ENCODE assay signal across 9 cellular contexts in the genomic region with DNA sequence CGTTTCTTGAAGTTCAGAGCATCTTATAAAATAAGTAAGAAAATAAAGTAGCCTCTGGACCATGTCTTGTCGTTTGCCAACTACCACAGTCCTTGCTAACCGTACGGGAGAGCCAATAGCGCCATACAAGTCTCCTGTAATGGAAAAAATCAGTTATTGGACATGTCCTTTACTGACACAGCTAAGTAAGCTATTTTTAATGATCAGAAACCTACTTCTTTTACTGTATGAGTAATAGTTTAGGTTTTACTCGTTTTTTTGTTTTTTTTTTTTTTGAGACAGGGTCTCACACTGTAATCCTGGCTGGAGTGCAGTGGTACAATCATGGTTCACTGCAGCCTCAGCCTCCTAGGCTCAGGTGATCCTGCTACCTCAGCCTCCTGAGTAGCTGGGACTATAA. TPM values are rescaled to one million over a fixed set of nuclear protein-coding genes. Genes with fewer than 3 reads are reported as not detected.
DNase-seq lines count a peak whose midpoint lies in the region; ATAC-seq and TF ChIP-seq lines count a peak whose summit lies in the region.
"Had no signal": no experiment of that assay in that cellular context is flagged by ENCODE, and none has a peak within 500 bp of the region (broad histone marks: within the 10 kb centered on the region; RNA-seq: fewer than 3 reads in every experiment).

No MANE protein-coding gene starts in this region.

- H3K9me3 ChIP-seq in heart right ventricle = no peaks in the 10 kb centered on the region
- no peaks in the 10 kb centered on the region for H3K9me3 ChIP-seq in thoracic aorta

- H3K27ac ChIP-seq in heart right ventricle = peak overlapping the region; percentile 52 to 85 (median 72)
- peak overlapping the region; percentile 64 to 72 for H3K27ac ChIP-seq in thoracic aorta

- no peak overlapping the region for H3K4me3 ChIP-seq in heart right ventricle
- peak overlapping the region; percentile 1 for H3K4me3 ChIP-seq in thoracic aorta

- POLR2A ChIA-PET in WTC11 (lab: Charles Lee) = no interaction called here

- peak; percentile 27 for ATAC-seq in GM21381 (IDR thresholded peaks at IDR 0.05; ENCODE audit: unreplicated experiment)
- peak; percentile 35 for ATAC-seq in HG03196 (IDR thresholded peaks at IDR 0.05; ENCODE audit: unreplicated experiment)
- peak in 5 of 8 donors; percentile 38 to 66 (median 58) for ATAC-seq in heart right ventricle
- no peak for ATAC-seq in thoracic aorta (ENCODE audit: insufficient number of reproducible peaks, low FRiP score, low read depth)
- ATAC-seq in GM21825 (IDR thresholded peaks at IDR 0.05; ENCODE audit: unreplicated experiment) = no peak
- no peak for ATAC-seq in WTC11

- no peaks in the 10 kb centered on the region for H3K27me3 Mint-ChIP-seq in WTC11 (ENCODE audit: low read depth)
- H3K27me3 Mint-ChIP-seq: activated CD4-positive, alpha-beta memory T cell treated with anti-CD3 and anti-CD28 coated beads, Interleukin-2, amount 10 ng/mL, durations not matched to agents 7 days and 5 days; dendritic cell treated with granulocyte-macrophage colony-stimulating factor and Interleukin-4, amounts not matched to agents 40 ng/mL and 50 ng/mL, for 4 days had no signal

- no peak overlapping the region for H3K4me3 Mint-ChIP-seq in WTC11
- H3K4me3 Mint-ChIP-seq: activated CD4-positive, alpha-beta memory T cell treated with anti-CD3 and anti-CD28 coated beads, Interleukin-2, amount 10 ng/mL, durations not matched to agents 7 days and 5 days; dendritic cell treated with granulocyte-macrophage colony-stimulating factor and Interleukin-4, amounts not matched to agents 40 ng/mL and 50 ng/mL, for 4 days had no signal

- H3K4me1 Mint-ChIP-seq in WTC11 = peaks cover 9% of the 10 kb centered on the region

- intact Hi-C loops in heart right ventricle (cut with DNase I) = loop anchor here in 2 of 10 donors (10.0 kb wide), 1 partner anchor 122 kb away; the partner anchor contains the start of gene FNIP1 (in 2 of the 2)

- H3K4me1 ChIP-seq in heart right ventricle = peaks cover 4 to 51% (median 36%) of the 10 kb centered on the region in 9 donors
- peaks cover 18 to 30% of the 10 kb centered on the region in 2 donors for H3K4me1 ChIP-seq in thoracic aorta (ENCODE audit: control insufficient read depth in 1 of 2, low read depth in 2 of 2)

- 54 to 55% methylated on average over 6 of the region's 6 CpGs for whole genome bisulfite sequencing in heart right ventricle, 2 donors

- peaks cover 31% of the 10 kb centered on the region for H3K36me3 Mint-ChIP-seq in WTC11

- peaks cover 0 to 87% (median 15%) of the 10 kb centered on the region in 9 donors for H3K36me3 ChIP-seq in heart right ventricle
- peaks cover 8% of the 10 kb centered on the region for H3K36me3 ChIP-seq in thoracic aorta

- TF ChIP-seq CTCF in heart right ventricle (IDR thresholded peaks at IDR 0.05) (no peak), thoracic aorta (IDR thresholded peaks at IDR 0.05) (no peak), WTC11 (IDR thresholded peaks at IDR 0.05) (no peak)

- no peaks in the 10 kb centered on the region for H3K9me3 Mint-ChIP-seq in WTC11
- H3K9me3 Mint-ChIP-seq: activated CD4-positive, alpha-beta memory T cell treated with anti-CD3 and anti-CD28 coated beads, Interleukin-2, amount 10 ng/mL, durations not matched to agents 7 days and 5 days; dendritic cell treated with granulocyte-macrophage colony-stimulating factor and Interleukin-4, amounts not matched to agents 40 ng/mL and 50 ng/mL, for 4 days had no signal

- CTCF ChIA-PET in WTC11 (lab: Charles Lee) = no interaction called here

- H3K27me3 ChIP-seq in heart right ventricle = no peaks in the 10 kb centered on the region
- H3K27me3 ChIP-seq in thoracic aorta (replicated peaks; ENCODE audit: insufficient read depth) = no peaks in the 10 kb centered on the region

- no peak overlapping the region for H3K27ac Mint-ChIP-seq in WTC11
- H3K27ac Mint-ChIP-seq: activated CD4-positive, alpha-beta memory T cell treated with anti-CD3 and anti-CD28 coated beads, Interleukin-2, amount 10 ng/mL, durations not matched to agents 7 days and 5 days; dendritic cell treated with granulocyte-macrophage colony-stimulating factor and Interleukin-4, amounts not matched to agents 40 ng/mL and 50 ng/mL, for 4 days had no signal

- no peak for DNase-seq in heart right ventricle
- no peak for DNase-seq in thoracic aorta (ENCODE audit: low spot score)
- no peak for DNase-seq in GF-D8 (lab: John Stamatoyannopoulos, UW)
- DNase-seq in WTC11 (ENCODE audit: low spot score) = no peak
- DNase-seq: activated CD4-positive, alpha-beta memory T cell treated with anti-CD3 and anti-CD28 coated beads, Interleukin-2, amount 10 ng/mL, durations not matched to agents 7 days and 5 days had no signal

TF ChIP-seq in WTC11, 78 proteins besides CTCF, POLR2A, EP300 and RAD21:
- TF ChIP-seq EMX1 (CRISPR knock-in tag; IDR thresholded peaks at IDR 0.05) (no peak), ZNF423 (CRISPR knock-in tag; IDR thresholded peaks at IDR 0.05) (no peak), TCF7 (CRISPR knock-in tag; IDR thresholded peaks at IDR 0.05; ENCODE audit: low read depth) (no peak), NFE2L1 (CRISPR knock-in tag; IDR thresholded peaks at IDR 0.05) (no peak), HMGA2 (CRISPR knock-in tag; IDR thresholded peaks at IDR 0.05) (no peak), ZNF232 (CRISPR knock-in tag; IDR thresholded peaks at IDR 0.05) (no peak), ZNF396 (CRISPR knock-in tag; IDR thresholded peaks at IDR 0.05; ENCODE audit: borderline replicate concordance) (no peak), GRHL2 (CRISPR knock-in tag; IDR thresholded peaks at IDR 0.05; ENCODE audit: insufficient replicate concordance, severe bottlenecking) (no peak)
- TF ChIP-seq, protein P1, sequence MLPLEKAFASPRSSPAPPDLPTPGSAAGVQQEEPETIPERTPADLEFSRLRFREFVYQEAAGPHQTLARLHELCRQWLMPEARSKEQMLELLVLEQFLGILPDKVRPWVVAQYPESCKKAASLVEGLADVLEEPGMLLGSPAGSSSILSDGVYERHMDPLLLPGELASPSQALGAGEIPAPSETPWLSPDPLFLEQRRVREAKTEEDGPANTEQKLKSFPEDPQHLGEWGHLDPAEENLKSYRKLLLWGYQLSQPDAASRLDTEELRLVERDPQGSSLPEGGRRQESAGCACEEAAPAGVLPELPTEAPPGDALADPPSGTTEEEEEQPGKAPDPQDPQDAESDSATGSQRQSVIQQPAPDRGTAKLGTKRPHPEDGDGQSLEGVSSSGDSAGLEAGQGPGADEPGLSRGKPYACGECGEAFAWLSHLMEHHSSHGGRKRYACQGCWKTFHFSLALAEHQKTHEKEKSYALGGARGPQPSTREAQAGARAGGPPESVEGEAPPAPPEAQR (CRISPR knock-in tag; IDR thresholded peaks at IDR 0.05) = no peak
- TF ChIP-seq, protein P2, sequence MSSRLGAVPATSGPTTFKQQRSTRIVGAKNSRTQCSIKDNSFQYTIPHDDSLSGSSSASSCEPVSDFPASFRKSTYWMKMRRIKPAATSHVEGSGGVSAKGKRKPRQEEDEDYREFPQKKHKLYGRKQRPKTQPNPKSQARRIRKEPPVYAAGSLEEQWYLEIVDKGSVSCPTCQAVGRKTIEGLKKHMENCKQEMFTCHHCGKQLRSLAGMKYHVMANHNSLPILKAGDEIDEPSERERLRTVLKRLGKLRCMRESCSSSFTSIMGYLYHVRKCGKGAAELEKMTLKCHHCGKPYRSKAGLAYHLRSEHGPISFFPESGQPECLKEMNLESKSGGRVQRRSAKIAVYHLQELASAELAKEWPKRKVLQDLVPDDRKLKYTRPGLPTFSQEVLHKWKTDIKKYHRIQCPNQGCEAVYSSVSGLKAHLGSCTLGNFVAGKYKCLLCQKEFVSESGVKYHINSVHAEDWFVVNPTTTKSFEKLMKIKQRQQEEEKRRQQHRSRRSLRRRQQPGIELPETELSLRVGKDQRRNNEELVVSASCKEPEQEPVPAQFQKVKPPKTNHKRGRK (CRISPR knock-in tag; IDR thresholded peaks at IDR 0.05; ENCODE audit: borderline replicate concordance) = no peak

RNA-seq across cellular contexts. Expression of gene RAPGEF6, which starts 37.8 kb away (rescaled TPM):
- total RNA-seq in heart right ventricle = 10 to 100 TPM in 8 of 10 donors, 1 to 10 TPM in 2; 8.5 to 16.3 (median 11.7) TPM
- 1 to 10 TPM; 1.5 to 4.3 TPM for polyA plus RNA-seq in heart right ventricle
- total RNA-seq in thoracic aorta = 10 to 100 TPM; 16.5 to 50.0 TPM
- total RNA-seq in WTC11 (2021) = 18.0 to 19.5 TPM (median 18.1 TPM) in 3 replicates

Comparison
In these comparisons a context has a peak if more than half of its experiments do, and no peak if none do; other contexts are left out.
1. ATAC-seq: peak in GM21381 (single experiment), HG03196 (single experiment) and heart right ventricle (5 of 8); none in thoracic aorta (single experiment), GM21825 (single experiment) and WTC11 (single experiment).